ENCODE assay signal across 9 cellular contexts in genomic region chrX:44903107-44903506, GRCh38. TPM values are rescaled to one million over a fixed set of nuclear protein-coding genes. Genes with fewer than 3 reads are reported as not detected.
A peak's percentile ranks its signal among the peaks of the same experiment; 100 is the strongest.
DNase-seq lines count a peak whose midpoint lies in the region; ATAC-seq and TF ChIP-seq lines count a peak whose summit lies in the region.
"Had no signal": no experiment of that assay in that cellular context is flagged by ENCODE, and none has a peak within 500 bp of the region (broad histone marks: within the 10 kb centered on the region; RNA-seq: fewer than 3 reads in every experiment).

No MANE protein-coding gene starts in this region.

- no peak overlapping the region for H3K27ac ChIP-seq in naive thymus-derived CD4-positive, alpha-beta T cell (ENCODE audit: low read depth, low read length)

- peaks cover 20% of the 10 kb centered on the region for H3K36me3 Mint-ChIP-seq in activated naive CD8-positive, alpha-beta T cell treated with anti-CD3 and anti-CD28 coated beads for 36 hours
- H3K36me3 Mint-ChIP-seq in naive thymus-derived CD4-positive, alpha-beta T cell, result peaks cover 0 to 39% (median 26%) of the 10 kb centered on the region in 5 donors

- peak overlapping the region; percentile 3 for H3K27ac Mint-ChIP-seq in activated naive CD8-positive, alpha-beta T cell treated with anti-CD3 and anti-CD28 coated beads for 36 hours
- H3K27ac Mint-ChIP-seq in naive thymus-derived CD4-positive, alpha-beta T cell, result peak overlapping the region in 2 of 9 donors; percentile 24 to 83

- no peak for ATAC-seq in naive thymus-derived CD4-positive, alpha-beta T cell
- ATAC-seq in GM21717 (IDR thresholded peaks at IDR 0.05; ENCODE audit: unreplicated experiment) (no peak), GM21447 (IDR thresholded peaks at IDR 0.05; ENCODE audit: unreplicated experiment) (no peak)

- no peak for TF ChIP-seq CTCF in LNCaP clone FGC (IDR thresholded peaks at IDR 0.05; ENCODE audit: control insufficient read depth, extremely low read depth, insufficient read depth)

- CTCF ChIA-PET in naive thymus-derived CD4-positive, alpha-beta T cell (lab: Charles Lee), result no interaction called here

- H3K9me3 ChIP-seq in naive thymus-derived CD4-positive, alpha-beta T cell (ENCODE audit: control insufficient read depth in 2 of 3, low read length in 3 of 3), result no peaks in the 10 kb centered on the region

- POLR2A ChIA-PET in naive thymus-derived CD4-positive, alpha-beta T cell (lab: Charles Lee), result no interaction called here

- no peaks in the 10 kb centered on the region for H3K27me3 Mint-ChIP-seq in activated naive CD8-positive, alpha-beta T cell treated with anti-CD3 and anti-CD28 coated beads for 36 hours
- no peaks in the 10 kb centered on the region for H3K27me3 Mint-ChIP-seq in naive thymus-derived CD4-positive, alpha-beta T cell

- peak overlapping the region; percentile 40 for H3K4me3 ChIP-seq in LNCaP clone FGC (ENCODE audit: low read depth, low read length)
- no peak overlapping the region for H3K4me3 ChIP-seq in naive thymus-derived CD4-positive, alpha-beta T cell (ENCODE audit: low read length)

- peaks cover 10 to 11% of the 10 kb centered on the region in 2 donors for H3K4me1 ChIP-seq in naive thymus-derived CD4-positive, alpha-beta T cell (ENCODE audit: control insufficient read depth in 2 of 2, insufficient read depth in 2 of 2, low read length in 2 of 2)

- H3K4me3 Mint-ChIP-seq in activated naive CD8-positive, alpha-beta T cell treated with anti-CD3 and anti-CD28 coated beads for 36 hours, result no peak overlapping the region
- H3K4me3 Mint-ChIP-seq in naive thymus-derived CD4-positive, alpha-beta T cell, result peak overlapping the region in 6 of 10 donors; percentile 21 to 61 (median 48)

- no peaks in the 10 kb centered on the region for H3K27me3 ChIP-seq in naive thymus-derived CD4-positive, alpha-beta T cell (ENCODE audit: control insufficient read depth in 2 of 2, insufficient read depth in 2 of 2, low read length in 2 of 2)

- H3K36me3 ChIP-seq in naive thymus-derived CD4-positive, alpha-beta T cell (ENCODE audit: control insufficient read depth in 2 of 3, insufficient read depth in 3 of 3, low read length in 3 of 3), result no peaks in the 10 kb centered on the region

- H3K4me1 Mint-ChIP-seq in activated naive CD8-positive, alpha-beta T cell treated with anti-CD3 and anti-CD28 coated beads for 36 hours, result peaks cover 46% of the 10 kb centered on the region
- peaks cover 32 to 80% (median 70%) of the 10 kb centered on the region in 7 donors for H3K4me1 Mint-ChIP-seq in naive thymus-derived CD4-positive, alpha-beta T cell

- intact Hi-C loops in naive thymus-derived CD4-positive, alpha-beta T cell (cut with micrococcal nuclease), result no loop called here

- DNase-seq in ELR (ENCODE audit: low read depth), result peak; percentile 80
- no peak for DNase-seq in LNCaP clone FGC (ENCODE audit: low read depth)
- DNase-seq in activated naive CD8-positive, alpha-beta T cell treated with anti-CD3 and anti-CD28 coated beads for 36 hours, result no peak
- DNase-seq in naive thymus-derived CD4-positive, alpha-beta T cell, result no peak
- DNase-seq in iPS-NIHi11 (ENCODE audit: low spot score), result no peak
- DNase-seq: KBM-7, nucleus accumbens had no signal

- peaks cover 14% of the 10 kb centered on the region for H3K9me3 Mint-ChIP-seq in activated naive CD8-positive, alpha-beta T cell treated with anti-CD3 and anti-CD28 coated beads for 36 hours
- H3K9me3 Mint-ChIP-seq in naive thymus-derived CD4-positive, alpha-beta T cell, result peaks cover 0 to 53% (median 11%) of the 10 kb centered on the region in 11 donors

RNA-seq across cellular contexts. Expression of gene KDM6A, which starts 30.1 kb away (rescaled TPM):
- 10 to 100 TPM; 15.8 to 17.4 TPM for total RNA-seq in activated naive CD8-positive, alpha-beta T cell treated with anti-CD3 and anti-CD28 coated beads for 36 hours
- total RNA-seq in naive thymus-derived CD4-positive, alpha-beta T cell, result 10 to 100 TPM; 27.8 to 55.6 (median 47.5) TPM
- 10 to 100 TPM; 17.9 to 26.1 TPM for polyA plus RNA-seq in naive thymus-derived CD4-positive, alpha-beta T cell

RNA-seq across cellular contexts. Expression of gene DUSP21, which starts 59.3 kb away (rescaled TPM):
- not detected for total RNA-seq in activated naive CD8-positive, alpha-beta T cell treated with anti-CD3 and anti-CD28 coated beads for 36 hours
- not detected for total RNA-seq in naive thymus-derived CD4-positive, alpha-beta T cell
- not detected for polyA plus RNA-seq in naive thymus-derived CD4-positive, alpha-beta T cell
